In the genomic region with DNA sequence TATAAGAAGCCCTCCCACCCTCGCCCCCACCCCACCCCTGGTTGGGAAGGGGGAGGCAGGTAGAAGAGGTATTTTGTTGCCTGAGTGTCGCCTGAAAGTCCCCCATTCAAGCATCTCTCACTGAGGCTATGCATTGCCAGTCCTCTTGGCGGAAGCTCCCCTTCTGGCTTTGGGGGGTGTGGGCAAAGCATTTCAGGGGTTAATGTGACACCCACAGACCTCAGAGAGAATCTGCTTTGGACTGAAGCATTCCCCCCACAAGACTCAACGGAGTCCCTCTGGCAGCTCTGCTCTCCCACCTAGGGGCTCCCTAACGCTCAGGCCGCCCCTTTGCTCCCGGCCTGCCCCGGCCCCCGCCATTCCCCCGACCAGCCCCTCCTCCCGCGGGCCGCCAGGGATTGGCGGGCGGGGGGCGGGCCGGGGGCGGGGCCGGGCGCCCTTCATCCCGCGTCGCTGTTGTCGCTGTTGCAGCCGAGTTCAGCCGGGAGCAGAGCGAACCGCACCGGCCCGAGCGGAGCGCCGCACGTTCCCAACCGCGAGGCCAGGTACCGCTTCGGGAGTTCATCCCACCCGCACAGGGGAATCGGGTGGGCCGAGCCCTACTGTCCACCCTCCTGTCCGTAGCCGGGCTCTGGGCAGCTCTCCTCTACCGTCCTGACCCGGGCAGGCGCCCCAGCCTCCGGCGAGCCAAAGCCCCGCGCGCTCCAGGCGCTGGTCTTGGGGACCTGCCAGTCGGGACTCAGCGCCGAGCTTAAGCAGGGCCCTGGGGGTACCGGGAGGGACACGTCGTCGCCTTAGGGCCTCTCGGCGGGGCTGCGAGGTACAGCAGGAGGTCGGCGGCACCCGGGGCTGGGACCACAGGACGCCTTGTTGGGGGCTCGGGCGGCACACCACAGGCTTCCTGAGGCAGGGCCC, we compare ENCODE assay signal across 8 cellular contexts. TPM values are rescaled to one million over a fixed set of nuclear protein-coding genes. Genes with fewer than 3 reads are reported as not detected.
A peak's percentile ranks its signal among the peaks of the same experiment; 100 is the strongest.
DNase-seq lines count a peak whose midpoint lies in the region; ATAC-seq, FAIRE-seq and TF ChIP-seq lines count a peak whose summit lies in the region.

Gene SLC38A3 (plus strand): TSS at position 468 of the 915 bp plus-strand sequence. CDS start 8,929 bp downstream, outside the sequence.

- H3K4me1 ChIP-seq in A549 (no peaks in the 10 kb centered on the region; the same call in 2 of the 3 replicates), GM12878 (ENCODE audit: control insufficient read depth, insufficient read depth, low read length) (no peaks in the 10 kb centered on the region), kidney (ENCODE audit: control insufficient read depth in 1 of 2, insufficient read depth in 1 of 2, low read depth in 1 of 2, low read length in 2 of 2) (peaks cover 0 to 20% of the 10 kb centered on the region in 2 donors), suprapubic skin (peaks cover 14% of the 10 kb centered on the region), foreskin keratinocyte (no peaks in the 10 kb centered on the region)

- 0 out of 6 replicates have a peak within 1 kb of the TSS, but pooled peaks of 1 of the 2 experiments have one; percentile 26 for H3K27ac ChIP-seq in A549
- no peak within 1 kb of the TSS for H3K27ac ChIP-seq in GM12878 (ENCODE audit: control insufficient read depth, insufficient read depth)
- H3K27ac ChIP-seq in kidney (ENCODE audit: low read depth in 2 of 2, low read length in 2 of 2), result no peak within 1 kb of the TSS
- no peak within 1 kb of the TSS for H3K27ac ChIP-seq in suprapubic skin
- H3K27ac ChIP-seq in foreskin keratinocyte, result no peak within 1 kb of the TSS

- TF ChIP-seq EP300 in A549 (IDR thresholded peaks at IDR 0.05) (no peak), GM12878 (IDR thresholded peaks at IDR 0.05; ENCODE audit: borderline replicate concordance in 1 of 2, control insufficient read depth in 1 of 2, low read depth in 2 of 2, low read length in 2 of 2) (no peak), suprapubic skin (IDR thresholded peaks at IDR 0.05) (no peak)

- SMC1A ChIA-PET in GM12878 (lab: Charles Lee; ENCODE audit: uncharacterized antibody, unreplicated experiment), result no interaction called here

- H3K4me2 ChIP-seq in A549, result peak within 1 kb of the TSS; percentile 61
- H3K4me2 ChIP-seq in GM12878 (ENCODE audit: control insufficient read depth, insufficient read depth), result no peak within 1 kb of the TSS

- H3K79me2 ChIP-seq in GM12878 (ENCODE audit: control insufficient read depth, insufficient read depth, low read length), result no peaks in the 10 kb centered on the region

- no peak for TF ChIP-seq CTCF in A549 (IDR thresholded peaks at IDR 0.05)
- TF ChIP-seq CTCF in GM12878 (IDR thresholded peaks at IDR 0.05 in 2 of 3, conservative IDR thresholded peaks at IDR 0.05 in 1 of 3; ENCODE audit: control insufficient read depth in 2 of 3, extremely low read depth in 1 of 3, insufficient read depth in 1 of 3, low read depth in 3 of 3, low read length in 3 of 3), result no peak
- no peak for TF ChIP-seq CTCF in kidney (IDR thresholded peaks at IDR 0.05; ENCODE audit: borderline replicate concordance, extremely low read depth, insufficient read depth)
- no peak for TF ChIP-seq CTCF in suprapubic skin (IDR thresholded peaks at IDR 0.05)
- no peak for TF ChIP-seq CTCF in foreskin keratinocyte (conservative IDR thresholded peaks at IDR 0.05)

- no peak for TF ChIP-seq RAD21 in A549 (conservative IDR thresholded peaks at IDR 0.05 in 1 of 2, IDR thresholded peaks at IDR 0.05 in 1 of 2)
- no peak for TF ChIP-seq RAD21 in GM12878 (IDR thresholded peaks at IDR 0.05; ENCODE audit: insufficient read depth, low read depth, low read length)

- FAIRE-seq in A549 (lab: Jason Lieb, UNC) (no peak), GM12878 (lab: Jason Lieb, UNC) (no peak), kidney (lab: Jason Lieb, UNC) (no peak)

- H3K36me3 ChIP-seq in GM12878 (ENCODE audit: control insufficient read depth in 2 of 2, insufficient read depth in 2 of 2, low read length in 1 of 2) (no peaks in the 10 kb centered on the region), kidney (ENCODE audit: control insufficient read depth in 1 of 2, insufficient read depth in 2 of 2, low read length in 2 of 2) (no peaks in the 10 kb centered on the region), suprapubic skin (no peaks in the 10 kb centered on the region)

- no peak for DNase-seq in A549 (ENCODE audit: low read depth in 1 of 2, low spot score in 1 of 2)
- DNase-seq in HuH-7 (ENCODE audit: low spot score), result peak; percentile 83
- DNase-seq in GM12878 (ENCODE audit: low read depth, low spot score), result no peak
- DNase-seq in kidney, result no peak
- no peak for DNase-seq in suprapubic skin (ENCODE audit: low spot score in 2 of 2)
- DNase-seq in effector CD4-positive, alpha-beta T cell, result no peak
- DNase-seq in foreskin keratinocyte, result no peak

- peak in 1 of 2 experiments; percentile 32; a peak in 2 of 6 replicates for ATAC-seq in A549
- no peak for ATAC-seq in GM12878
- ATAC-seq in GM18873 (IDR thresholded peaks at IDR 0.05; ENCODE audit: low FRiP score, unreplicated experiment), result no peak
- no peak for ATAC-seq in foreskin keratinocyte

- H3K4me3 ChIP-seq in A549 (no peak within 1 kb of the TSS), GM12878 (no peak within 1 kb of the TSS), kidney (ENCODE audit: low read length in 2 of 2) (peak within 1 kb of the TSS; percentile 29 to 59), suprapubic skin (peak within 1 kb of the TSS; percentile 50)

- peaks cover 18 to 24% of the 10 kb centered on the region in 2 experiments for H3K27me3 ChIP-seq in GM12878 (replicated peaks in 1 of 2; ENCODE audit: control insufficient read depth in 2 of 2, insufficient read depth in 2 of 2, low read length in 1 of 2)
- H3K27me3 ChIP-seq in suprapubic skin, result peaks cover 58% of the 10 kb centered on the region
- H3K27me3 ChIP-seq in foreskin keratinocyte, result peaks cover 71% of the 10 kb centered on the region

- RAD21 ChIA-PET in GM12878 (lab: Charles Lee; ENCODE audit: unreplicated experiment), result no interaction called here

- no peaks in the 10 kb centered on the region for H4K20me1 ChIP-seq in GM12878 (ENCODE audit: control insufficient read depth, insufficient read depth)

- no TSS peak for BruUV-seq in GM12878 (replicated peaks; lab: Mats Ljungman, UMichigan)

- H2AFZ ChIP-seq in GM12878 (ENCODE audit: control insufficient read depth, low read depth, low read length), result no peak within 1 kb of the TSS

- no CpG with 5 or more reads among the region's 68 CpGs for WGBS in A549 (ENCODE audit: missing lambda C conversion rate)
- 29% methylated on average over 44 of the region's 68 CpGs for WGBS in GM12878 (ENCODE audit: insufficient coverage, insufficient replicate concordance, low lambda C conversion rate, missing lambda C conversion rate)
- WGBS in suprapubic skin, result 15% methylated on average over 7 of the region's 68 CpGs

- POLR2A ChIA-PET in A549 (lab: Yijun Ruan, JAX), result no interaction called here
- POLR2A ChIA-PET in GM12878 (lab: Charles Lee), result no interaction called here

- CTCF ChIA-PET in A549 (lab: Yijun Ruan, JAX), result interaction anchor here (0.8 to 4.7 kb wide), 4 partner anchors 12 to 83 kb away, joined by 3 to 46 read pairs (median 6); partner anchors contain the start of gene GNAT1
- CTCF ChIA-PET in GM12878 (lab: Yijun Ruan, JAX), result interaction anchor here (1.4 kb wide), 2 partner anchors 7 to 13 kb away, joined by 4 read pairs; partner anchors contain the start of gene GNAT1

- no peaks in the 10 kb centered on the region for H3K9me3 ChIP-seq in A549
- no peaks in the 10 kb centered on the region for H3K9me3 ChIP-seq in GM12878 (replicated peaks; ENCODE audit: control insufficient read depth, insufficient read depth, low read length)
- H3K9me3 ChIP-seq in kidney (ENCODE audit: control insufficient read depth in 1 of 2, low read length in 2 of 2), result no peaks in the 10 kb centered on the region
- no peaks in the 10 kb centered on the region for H3K9me3 ChIP-seq in suprapubic skin

- intact Hi-C loops in GM12878 (cut with micrococcal nuclease; ENCODE audit: unreplicated experiment) (no loop called here), kidney (cut with DNase I) (no loop called here)

- no peak for TF ChIP-seq POLR2A in A549 (IDR thresholded peaks at IDR 0.05; ENCODE audit: low read length)
- no peak for TF ChIP-seq POLR2A in GM12878 (IDR thresholded peaks at IDR 0.05; ENCODE audit: low read depth, low read length)
- no peak for TF ChIP-seq POLR2A in suprapubic skin (IDR thresholded peaks at IDR 0.05)

- in situ Hi-C loops in GM12878 (cut with MboI), result no loop called here

- H3K9ac ChIP-seq in GM12878 (ENCODE audit: control insufficient read depth, insufficient read depth, low read length), result no peak within 1 kb of the TSS
- H3K9ac ChIP-seq in kidney (ENCODE audit: low read length in 2 of 2), result no peak within 1 kb of the TSS

RNA-seq across cellular contexts. Expression of gene SLC38A3, which starts in this region (rescaled TPM):
- 0.05 and 0.12 TPM in 2 replicates for polyA plus RNA-seq in A549 (2011; rRNA removed)
- 0.04 and 0.05 TPM in 2 replicates for polyA plus RNA-seq in A549 (2012; cell fraction: cytosol; rRNA removed)
- 0.04 and 0.11 TPM in 2 replicates for polyA plus RNA-seq in A549 (2012; cell fraction: nucleus; rRNA removed)
- 0.10 to 0.13 TPM in 2 of 3 replicates, not detected in the other for polyA plus RNA-seq in A549 (2017; fragmentation: RNase III; extraction: RNeasy Plus Mini Kit Qiagen cat#74134 plus additional on column Dnase treatment)
- polyA minus RNA-seq in A549 (2011; rRNA and poly(A)+ RNA removed), result 0.39 TPM in 1 of 2 replicates, not detected in the other
- not detected in 2 replicates for total RNA-seq in GM12878 (2013; cell fraction: nucleolus; rRNA removed)
- total RNA-seq in GM12878 (2014; rRNA removed), result not detected in 2 replicates
- not detected in 2 replicates for total RNA-seq in GM12878 (2014; rRNA removed; fragmentation: Illumina TruSeq; extraction: Trizol)
- total RNA-seq in GM12878 (2021), result 0.13 TPM in 1 of 2 replicates, not detected in the other
- polyA plus RNA-seq in GM12878 (2011; ENCODE audit: low read depth), result not detected
- 0.14 TPM in 1 of 2 replicates, not detected in the other for polyA plus RNA-seq in GM12878 (2011; rRNA removed)
- polyA plus RNA-seq in GM12878 (2011; cell fraction: cytosol; rRNA removed), result 0.05 and 0.16 TPM in 2 replicates
- 0.18 and 1.5 TPM in 2 replicates for polyA plus RNA-seq in GM12878 (2011; cell fraction: nucleus; rRNA removed)
- not detected in 2 replicates for polyA plus RNA-seq in GM12878 (2012)
- polyA plus RNA-seq in GM12878 (2014; fragmentation: Illumina TruSeq; extraction: Trizol), result not detected in 2 replicates
- not detected for polyA plus RNA-seq in GM12878 (2014; fragmentation: Nextera tagmentation; extraction: Ambion mirVana)
- not detected in 2 replicates for polyA plus RNA-seq in GM12878 (2014; rRNA removed)
- polyA plus RNA-seq in GM12878 (2016; fragmentation: Nextera tagmentation; extraction: Ambion mirVana), result not detected
- polyA minus RNA-seq in GM12878 (2011; rRNA and poly(A)+ RNA removed), result 0.05 TPM in 1 of 2 replicates, not detected in the other
- polyA minus RNA-seq in GM12878 (2011; cell fraction: cytosol; rRNA and poly(A)+ RNA removed), result not detected in 2 replicates
- not detected in 2 replicates for polyA minus RNA-seq in GM12878 (2011; cell fraction: nucleus; rRNA and poly(A)+ RNA removed)
- 1.6 TPM for total RNA-seq in kidney
- polyA plus RNA-seq in kidney (ENCODE audit: insufficient read depth, low read depth, low replicate concordance), result 4.2 TPM
- 1 to 10 TPM in 2 of 4 donors, under 1 TPM in 2; 0.25 to 2.2 (median 1.00) TPM for total RNA-seq in suprapubic skin
- not detected in 2 replicates for total RNA-seq in foreskin keratinocyte
- polyA plus RNA-seq in foreskin keratinocyte, result 0.09 TPM in 1 of 2 replicates, not detected in the other

Comparison
In these comparisons a context has a peak if more than half of its experiments do, and no peak if none do; other contexts are left out.
1. H3K4me3 ChIP-seq: peak in kidney (2 of 2) and suprapubic skin (single experiment); none in A549 (single experiment) and GM12878 (single experiment).